Comparison of ENCODE assay signal across 10 cellular contexts in the genomic region with DNA sequence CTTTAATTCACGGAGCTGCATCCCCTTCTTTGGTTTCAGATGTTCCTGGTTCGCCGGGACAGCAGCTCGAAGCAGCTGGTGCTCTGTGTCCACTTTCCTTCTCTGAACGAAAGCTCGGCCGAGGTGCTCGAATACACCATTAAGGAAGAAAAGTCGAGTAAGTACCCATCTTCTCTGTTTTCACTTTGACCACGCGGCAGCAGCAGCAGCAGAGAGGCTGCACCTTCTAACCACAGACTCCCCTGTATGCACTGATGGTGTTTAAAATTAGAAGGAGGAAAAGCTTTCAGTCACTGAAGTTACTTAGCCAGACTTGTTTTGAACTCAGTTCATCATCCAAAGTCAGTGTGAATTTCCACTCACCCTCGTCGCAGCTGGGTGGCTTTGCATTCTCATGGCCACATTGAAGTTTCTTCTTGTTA.
DNase-seq lines count a peak whose midpoint lies in the region; ATAC-seq and TF ChIP-seq lines count a peak whose summit lies in the region.
"Had no signal": no experiment of that assay in that cellular context is flagged by ENCODE, and none has a peak within 500 bp of the region (broad histone marks: within the 10 kb centered on the region; RNA-seq: fewer than 3 reads in every experiment).

No MANE protein-coding gene starts in this region.

- H3K36me3 ChIP-seq in thoracic aorta, result no peaks in the 10 kb centered on the region

- DNase-seq in stimulated activated CD4-positive, alpha-beta T cell treated with anti-CD3 and anti-CD28 coated beads, Interleukin-15, amount 100 ng/mL, for 24 hours, result peak; percentile 34
- DNase-seq in stimulated activated CD4-positive, alpha-beta T cell treated with anti-CD3 and anti-CD28 coated beads, Interleukin-12 subunit alpha, Interleukin-12 subunit beta, amount 100 ng/mL, for 4 hours, result no peak
- DNase-seq in thoracic aorta (ENCODE audit: low spot score) (no peak), SHP77 treated with DMSO at 0.1 percent for 48 hours (lab: John Stamatoyannopoulos, UW) (no peak), NCI-H1048 (lab: John Stamatoyannopoulos, UW) (no peak), NCI-H345 treated with DMSO at 0.1 percent for 48 hours (lab: John Stamatoyannopoulos, UW; ENCODE audit: unreplicated experiment) (no peak)
- DNase-seq: stimulated activated CD4-positive, alpha-beta T cell treated with anti-CD3 and anti-CD28 coated beads, Interleukin-2, amount 100 ng/mL, for 48 hours had no signal

- H3K4me1 Mint-ChIP-seq in T-helper 1 cell treated with Interleukin-12 subunit alpha and Interleukin-12 subunit beta and Interleukin-4 antibody, amounts not matched to agents 30 μg/mL and 1 μg/mL, for 36 hours (ENCODE audit: low read depth), result peaks cover 34% of the 10 kb centered on the region

- no peak overlapping the region for H3K4me3 ChIP-seq in thoracic aorta

- no peaks in the 10 kb centered on the region for H3K9me3 Mint-ChIP-seq in T-helper 1 cell treated with Interleukin-12 subunit alpha and Interleukin-12 subunit beta and Interleukin-4 antibody, amounts not matched to agents 30 μg/mL and 1 μg/mL, for 36 hours

- peak overlapping the region; percentile 79 for H3K27ac Mint-ChIP-seq in T-helper 1 cell treated with Interleukin-12 subunit alpha and Interleukin-12 subunit beta and Interleukin-4 antibody, amounts not matched to agents 30 μg/mL and 1 μg/mL, for 36 hours

- H3K4me3 Mint-ChIP-seq in T-helper 1 cell treated with Interleukin-12 subunit alpha and Interleukin-12 subunit beta and Interleukin-4 antibody, amounts not matched to agents 30 μg/mL and 1 μg/mL, for 36 hours, result peak overlapping the region; percentile 74

- no peak for TF ChIP-seq CTCF in thoracic aorta (IDR thresholded peaks at IDR 0.05)

- no peaks in the 10 kb centered on the region for H3K27me3 ChIP-seq in thoracic aorta (replicated peaks; ENCODE audit: insufficient read depth)

- H3K9me3 ChIP-seq in thoracic aorta, result no peaks in the 10 kb centered on the region

- peak overlapping the region; percentile 48 to 75 for H3K27ac ChIP-seq in thoracic aorta

- ATAC-seq in HG02884 (IDR thresholded peaks at IDR 0.05; ENCODE audit: unreplicated experiment) (peak; percentile 82), thoracic aorta (ENCODE audit: insufficient number of reproducible peaks, low FRiP score, low read depth) (no peak)
- ATAC-seq: left lobe of liver had no signal

- H3K27me3 Mint-ChIP-seq in T-helper 1 cell treated with Interleukin-12 subunit alpha and Interleukin-12 subunit beta and Interleukin-4 antibody, amounts not matched to agents 30 μg/mL and 1 μg/mL, for 36 hours (ENCODE audit: low read depth), result peaks cover 38% of the 10 kb centered on the region

- peaks cover 3 to 24% of the 10 kb centered on the region in 2 donors for H3K4me1 ChIP-seq in thoracic aorta (ENCODE audit: control insufficient read depth in 1 of 2, low read depth in 2 of 2)

- peaks cover 16% of the 10 kb centered on the region for H3K36me3 Mint-ChIP-seq in T-helper 1 cell treated with Interleukin-12 subunit alpha and Interleukin-12 subunit beta and Interleukin-4 antibody, amounts not matched to agents 30 μg/mL and 1 μg/mL, for 36 hours (ENCODE audit: low read depth)
